22 cellular contexts compared by ENCODE assay signal in genomic region chr18:8627540-8627939, GRCh38.
"Had no signal": no experiment of that assay in that cellular context is flagged by ENCODE, and none has a peak within 500 bp of the region (broad histone marks: within the 10 kb centered on the region; RNA-seq: fewer than 3 reads in every experiment).

No MANE protein-coding gene starts in this region.

- H3K27me3 Mint-ChIP-seq: activated CD8-positive, alpha-beta T cell treated with anti-CD3 and anti-CD28 coated beads for 36 hours; activated naive CD8-positive, alpha-beta T cell treated with anti-CD3 and anti-CD28 coated beads for 36 hours; activated T-helper 17 cell treated with anti-CD3 and anti-CD28 coated beads, Interleukin-2, amount 50 U/mL, for 72 hours had no signal

- H3K27me3 ChIP-seq: body of pancreas, colonic mucosa, neural progenitor cell, suprapubic skin, upper lobe of left lung had no signal

- DNase-seq: activated CD4-positive, alpha-beta T cell treated with anti-CD3 and anti-CD28 coated beads for 4 hours; activated CD8-positive, alpha-beta T cell treated with anti-CD3 and anti-CD28 coated beads for 36 hours; activated naive CD4-positive, alpha-beta T cell; activated naive CD8-positive, alpha-beta T cell treated with anti-CD3 and anti-CD28 coated beads for 36 hours; activated T-cell treated with anti-CD3 and anti-CD28 coated beads, Interleukin-2, amount 50 U/mL, for 1 hour; amniotic stem cell; body of pancreas; central memory CD4-positive, alpha-beta T cell; colonic mucosa; erythroblast; foreskin melanocyte; mammary epithelial cell; stimulated activated CD8-positive, alpha-beta memory T cell treated with anti-CD3 and anti-CD28 coated beads, Interleukin-4, amount 100 ng/mL, for 48 hours; stimulated activated naive CD8-positive, alpha-beta T cell treated with anti-CD3 and anti-CD28 coated beads, Interleukin-15, Interleukin-2, amounts not matched to agents 100 U/mL and 50 U/mL, for 24 hours; upper lobe of left lung had no signal

- ATAC-seq: activated CD8-positive, alpha-beta T cell treated with anti-CD3 and anti-CD28 coated beads for 36 hours; activated T-helper 17 cell treated with anti-CD3 and anti-CD28 coated beads, Interleukin-2, amount 50 U/mL, for 72 hours; body of pancreas; left lobe of liver; stimulated activated naive CD8-positive, alpha-beta T cell treated with anti-CD3 and anti-CD28 coated beads, Interleukin-15, Interleukin-2, amounts not matched to agents 100 U/mL and 50 U/mL, for 24 hours had no signal

- H3K9me3 ChIP-seq: body of pancreas, colonic mucosa, suprapubic skin, upper lobe of left lung had no signal

- H3K4me1 ChIP-seq: neural progenitor cell had no signal

- H3K27ac Mint-ChIP-seq: activated CD8-positive, alpha-beta T cell treated with anti-CD3 and anti-CD28 coated beads for 36 hours; activated naive CD8-positive, alpha-beta T cell treated with anti-CD3 and anti-CD28 coated beads for 36 hours; activated T-helper 17 cell treated with anti-CD3 and anti-CD28 coated beads, Interleukin-2, amount 50 U/mL, for 72 hours; neural progenitor cell had no signal

- FAIRE-seq: endometrium, islet of Langerhans had no signal

- H3K36me3 ChIP-seq: colonic mucosa, neural progenitor cell had no signal

- H3K4me3 ChIP-seq: body of pancreas, colonic mucosa, neural progenitor cell, SK-N-MC, suprapubic skin, upper lobe of left lung had no signal

- H3K4me3 Mint-ChIP-seq: activated CD8-positive, alpha-beta T cell treated with anti-CD3 and anti-CD28 coated beads for 36 hours; activated naive CD8-positive, alpha-beta T cell treated with anti-CD3 and anti-CD28 coated beads for 36 hours; activated T-helper 17 cell treated with anti-CD3 and anti-CD28 coated beads, Interleukin-2, amount 50 U/mL, for 72 hours; neural progenitor cell had no signal

- H3K9ac ChIP-seq: neural progenitor cell had no signal

- H3K9me3 Mint-ChIP-seq: activated naive CD8-positive, alpha-beta T cell treated with anti-CD3 and anti-CD28 coated beads for 36 hours; activated T-helper 17 cell treated with anti-CD3 and anti-CD28 coated beads, Interleukin-2, amount 50 U/mL, for 72 hours; neural progenitor cell had no signal

- H3K27ac ChIP-seq: colonic mucosa, neural progenitor cell, SK-N-MC, suprapubic skin, upper lobe of left lung had no signal
